ENCODE assay signal across 10 cellular contexts in the genomic region with DNA sequence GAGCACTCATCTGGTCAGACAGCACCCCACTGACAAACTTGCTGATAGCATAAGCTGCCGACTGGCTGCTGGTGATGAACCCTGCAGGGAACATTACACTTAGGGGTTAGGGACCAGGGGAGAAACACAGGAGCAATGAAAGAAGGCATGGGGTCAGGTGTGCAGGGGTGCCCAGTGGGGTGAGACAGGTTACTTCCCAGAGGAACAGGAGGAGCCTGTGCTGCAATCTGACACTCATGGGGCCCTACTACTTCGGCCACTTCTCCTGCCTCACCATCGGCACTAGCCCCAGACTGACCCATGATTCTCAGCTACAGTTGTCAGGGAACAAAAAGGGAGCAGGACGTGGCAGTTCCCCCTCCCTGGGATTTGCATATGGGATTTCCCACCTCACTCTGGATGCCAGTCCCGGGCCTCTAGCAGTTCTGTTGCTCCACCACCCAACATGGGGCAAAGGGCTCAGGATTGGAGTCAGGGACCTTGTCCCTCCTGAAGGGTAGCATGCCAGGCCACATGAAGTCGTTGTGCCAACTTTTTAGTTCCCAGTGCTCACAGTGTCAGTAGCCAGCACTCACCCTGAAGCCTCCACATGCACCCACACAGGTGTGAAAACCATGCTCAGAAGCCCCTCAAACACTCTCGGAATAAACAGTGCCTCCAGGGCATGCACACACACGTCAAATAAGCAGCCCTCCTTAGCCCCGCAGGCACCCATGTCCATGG. TPM values are rescaled to one million over a fixed set of nuclear protein-coding genes. Genes with fewer than 3 reads are reported as not detected.
A peak's percentile ranks its signal among the peaks of the same experiment; 100 is the strongest.
DNase-seq lines count a peak whose midpoint lies in the region; ATAC-seq, FAIRE-seq and TF ChIP-seq lines count a peak whose summit lies in the region.
"Had no signal": no experiment of that assay in that cellular context is flagged by ENCODE, and none has a peak within 500 bp of the region (broad histone marks: within the 10 kb centered on the region; RNA-seq: fewer than 3 reads in every experiment).

No MANE protein-coding gene starts in this region.

- H3K27ac ChIP-seq in HUES6 (ENCODE audit: low read depth, low read length) = no peak overlapping the region
- peak overlapping the region; percentile 97 for H3K27ac ChIP-seq in WERI-Rb-1
- H3K27ac ChIP-seq in keratinocyte (ENCODE audit: control insufficient read depth, insufficient read depth, low read length) = no peak overlapping the region
- peak overlapping the region; percentile 78 for H3K27ac ChIP-seq in skeletal muscle tissue (ENCODE audit: low read depth, low read length)
- no peak overlapping the region for H3K27ac ChIP-seq in brain microvascular endothelial cell
- H3K27ac ChIP-seq: SJCRH30 had no signal

- H4K20me1 ChIP-seq in keratinocyte (ENCODE audit: control insufficient read depth, extremely low read depth, insufficient read depth, low read length) = no peaks in the 10 kb centered on the region

- H3K4me1 ChIP-seq in HUES6 (ENCODE audit: control insufficient read depth, insufficient read depth, low read length) = peaks cover 23% of the 10 kb centered on the region
- peaks cover 14% of the 10 kb centered on the region for H3K4me1 ChIP-seq in keratinocyte (ENCODE audit: control insufficient read depth, extremely low read depth, insufficient read depth, low read length)
- H3K4me1 ChIP-seq in skeletal muscle tissue (ENCODE audit: control insufficient read depth in 3 of 3, insufficient read depth in 3 of 3, low read length in 3 of 3) = peaks cover 62 to 68% (median 67%) of the 10 kb centered on the region in 3 donors

- H3K9me3 ChIP-seq in HUES6 (ENCODE audit: control insufficient read depth, insufficient read depth, low read depth, low read length) (no peaks in the 10 kb centered on the region), WERI-Rb-1 (ENCODE audit: severe bottlenecking) (no peaks in the 10 kb centered on the region), keratinocyte (ENCODE audit: control insufficient read depth, low read depth, low read length) (no peaks in the 10 kb centered on the region), skeletal muscle tissue (ENCODE audit: control insufficient read depth in 3 of 3, low read length in 3 of 3) (no peaks in the 10 kb centered on the region)
- H3K9me3 ChIP-seq: SJCRH30 had no signal

- H3K36me3 ChIP-seq in HUES6 (ENCODE audit: control insufficient read depth, insufficient read depth, low read length) = peaks cover 57% of the 10 kb centered on the region
- peaks cover 60% of the 10 kb centered on the region for H3K36me3 ChIP-seq in WERI-Rb-1
- peaks cover 22 to 35% of the 10 kb centered on the region in 2 experiments for H3K36me3 ChIP-seq in keratinocyte (ENCODE audit: control insufficient read depth in 2 of 2, extremely low read depth in 1 of 2, insufficient read depth in 2 of 2, low read length in 2 of 2)
- peaks cover 20 to 31% (median 27%) of the 10 kb centered on the region in 3 donors for H3K36me3 ChIP-seq in skeletal muscle tissue (ENCODE audit: control insufficient read depth in 3 of 3, insufficient read depth in 3 of 3, low read length in 3 of 3)
- peaks cover 14% of the 10 kb centered on the region for H3K36me3 ChIP-seq in brain microvascular endothelial cell (replicated peaks)
- H3K36me3 ChIP-seq: SJCRH30 had no signal

- peaks cover 9% of the 10 kb centered on the region for H3K79me2 ChIP-seq in keratinocyte (ENCODE audit: control insufficient read depth, insufficient read depth, low read length)

- TF ChIP-seq CTCF in WERI-Rb-1 (IDR thresholded peaks at IDR 0.05; ENCODE audit: low read depth, low read length) (no peak), keratinocyte (optimal IDR thresholded peaks at IDR 0.05 in 1 of 3, IDR thresholded peaks at IDR 0.05 in 1 of 3, conservative IDR thresholded peaks at IDR 0.05 in 1 of 3; ENCODE audit: extremely low read depth in 1 of 3, insufficient read depth in 2 of 3, low read length in 3 of 3) (no peak), brain microvascular endothelial cell (IDR thresholded peaks at IDR 0.05; ENCODE audit: low read depth, low read length, missing control alignments) (no peak), omental fat pad (IDR thresholded peaks at IDR 0.05) (no peak)

- FAIRE-seq in keratinocyte (lab: Jason Lieb, UNC) = no peak

- H3K27me3 ChIP-seq in HUES6 (ENCODE audit: control insufficient read depth, insufficient read depth, low read length) (no peaks in the 10 kb centered on the region), WERI-Rb-1 (ENCODE audit: insufficient read depth, low read depth, severe bottlenecking) (no peaks in the 10 kb centered on the region), keratinocyte (ENCODE audit: control insufficient read depth, extremely low read depth, insufficient read depth, low read length) (no peaks in the 10 kb centered on the region), skeletal muscle tissue (ENCODE audit: control insufficient read depth in 3 of 3, insufficient read depth in 3 of 3, low read length in 3 of 3) (no peaks in the 10 kb centered on the region), brain microvascular endothelial cell (replicated peaks) (no peaks in the 10 kb centered on the region)
- H3K27me3 ChIP-seq: SJCRH30 had no signal

- dilution Hi-C loops in keratinocyte (cut with MboI; ENCODE audit: extremely low pct_ligation_motif_present, low sequenced_read_pairs) = no loop called here

- no peak overlapping the region for H2AFZ ChIP-seq in keratinocyte (ENCODE audit: control insufficient read depth, low read length)

- no peak for ATAC-seq in omental fat pad (ENCODE audit: low FRiP score)

- DNase-seq in WERI-Rb-1 (no peak), keratinocyte (ENCODE audit: low read depth, low spot score) (no peak), GF-D8 (lab: John Stamatoyannopoulos, UW) (no peak), brain microvascular endothelial cell (no peak), NCI-H524 (lab: John Stamatoyannopoulos, UW) (no peak), omental fat pad (ENCODE audit: low spot score) (no peak)
- DNase-seq: EL, SJCRH30 had no signal

- H3K4me2 ChIP-seq in keratinocyte (ENCODE audit: control insufficient read depth, extremely low read depth, insufficient read depth, low read depth, low read length) = peak overlapping the region; percentile 95

- peak overlapping the region; percentile 96; the same call in 1 of the 2 replicates for H3K4me3 ChIP-seq in HUES6 (ENCODE audit: low read depth, low read length)
- H3K4me3 ChIP-seq in WERI-Rb-1 (ENCODE audit: low read depth, low read length) = peak overlapping the region; percentile 73; the same call in 1 of the 2 replicates
- H3K4me3 ChIP-seq in keratinocyte (ENCODE audit: control insufficient read depth in 2 of 3, extremely low read depth in 1 of 3, insufficient read depth in 2 of 3, low read depth in 1 of 3, low read length in 3 of 3) = no peak overlapping the region
- H3K4me3 ChIP-seq in skeletal muscle tissue (ENCODE audit: low read length in 3 of 3) = peak overlapping the region; percentile 90 to 94 (median 90)
- no peak overlapping the region for H3K4me3 ChIP-seq in brain microvascular endothelial cell (ENCODE audit: low read depth, low read length)
- H3K4me3 ChIP-seq: SJCRH30 had no signal

- no peaks in the 10 kb centered on the region for H3K9me1 ChIP-seq in keratinocyte (ENCODE audit: control insufficient read depth, extremely low read depth, insufficient read depth, low read length)

- H3K9ac ChIP-seq in HUES6 (ENCODE audit: low read length) = peak overlapping the region; percentile 25
- no peak overlapping the region for H3K9ac ChIP-seq in keratinocyte (ENCODE audit: control insufficient read depth, extremely low read depth, insufficient read depth, low read length)
- H3K9ac ChIP-seq in skeletal muscle tissue (ENCODE audit: low read depth in 1 of 3, low read length in 3 of 3) = peak overlapping the region; percentile 79 to 90 (median 83)

- in situ Hi-C loops in brain microvascular endothelial cell (cut with HindIII; ENCODE audit: low pct_ligation_motif_present, low sequenced_read_pairs) = no loop called here

RNA-seq across cellular contexts. Expression of gene SLC37A4, which starts 2.2 kb away (rescaled TPM):
- polyA plus RNA-seq in keratinocyte = 17.0 to 25.0 TPM (median 20.2 TPM) in 3 replicates
- polyA plus RNA-seq in keratinocyte (2011; ENCODE audit: low read depth) = 5.4 TPM
- polyA plus RNA-seq in keratinocyte (2011; cell fraction: cytosol; rRNA removed) = 9.3 and 11.7 TPM in 2 replicates
- 38.3 and 38.4 TPM in 2 replicates for polyA plus RNA-seq in keratinocyte (2011; cell fraction: nucleus; rRNA removed)
- 10.2 and 14.9 TPM in 2 replicates for polyA plus RNA-seq in keratinocyte (2012; ENCODE audit: low replicate concordance)
- 29.9 to 39.6 TPM (median 30.5 TPM) in 3 replicates for polyA minus RNA-seq in keratinocyte
- polyA minus RNA-seq in keratinocyte (2011; cell fraction: cytosol; rRNA and poly(A)+ RNA removed) = 11.5 TPM
- 11.9 and 14.5 TPM in 2 replicates for polyA minus RNA-seq in keratinocyte (2011; cell fraction: nucleus; rRNA and poly(A)+ RNA removed)
- total RNA-seq in skeletal muscle tissue = 6.8 TPM
- total RNA-seq in omental fat pad = 10 to 100 TPM; 11.6 to 18.4 (median 14.0) TPM

RNA-seq across cellular contexts. Expression of gene TRAPPC4, which starts 9.9 kb away (rescaled TPM):
- polyA plus RNA-seq in keratinocyte = 113 to 121 TPM (median 119 TPM) in 3 replicates
- polyA plus RNA-seq in keratinocyte (2011; ENCODE audit: low read depth) = 39.0 TPM
- 94.7 and 148 TPM in 2 replicates for polyA plus RNA-seq in keratinocyte (2011; cell fraction: cytosol; rRNA removed)
- 102 and 109 TPM in 2 replicates for polyA plus RNA-seq in keratinocyte (2011; cell fraction: nucleus; rRNA removed)
- polyA plus RNA-seq in keratinocyte (2012; ENCODE audit: low replicate concordance) = 77.7 and 104 TPM in 2 replicates
- polyA minus RNA-seq in keratinocyte = 61.2 to 78.1 TPM (median 68.5 TPM) in 3 replicates
- 26.9 TPM for polyA minus RNA-seq in keratinocyte (2011; cell fraction: cytosol; rRNA and poly(A)+ RNA removed)
- 25.5 and 29.6 TPM in 2 replicates for polyA minus RNA-seq in keratinocyte (2011; cell fraction: nucleus; rRNA and poly(A)+ RNA removed)
- total RNA-seq in skeletal muscle tissue = 39.1 TPM
- 10 to 100 TPM; 43.2 to 61.7 (median 51.4) TPM for total RNA-seq in omental fat pad

RNA-seq across cellular contexts. Expression of gene RPS25, which starts 10.4 kb away (rescaled TPM):
- 650 to 2,463 TPM (median 978 TPM) in 3 replicates for polyA plus RNA-seq in keratinocyte
- polyA plus RNA-seq in keratinocyte (2011; ENCODE audit: low read depth) = 1,677 TPM
- polyA plus RNA-seq in keratinocyte (2011; cell fraction: cytosol; rRNA removed) = 2,647 and 3,511 TPM in 2 replicates
- polyA plus RNA-seq in keratinocyte (2011; cell fraction: nucleus; rRNA removed) = 639 and 1,109 TPM in 2 replicates
- 932 and 1,579 TPM in 2 replicates for polyA plus RNA-seq in keratinocyte (2012; ENCODE audit: low replicate concordance)
- polyA minus RNA-seq in keratinocyte = 21.1 to 230 TPM (median 131 TPM) in 3 replicates
- 460 TPM for polyA minus RNA-seq in keratinocyte (2011; cell fraction: cytosol; rRNA and poly(A)+ RNA removed)
- polyA minus RNA-seq in keratinocyte (2011; cell fraction: nucleus; rRNA and poly(A)+ RNA removed) = 30.3 and 51.6 TPM in 2 replicates
- total RNA-seq in skeletal muscle tissue = 1,590 TPM
- total RNA-seq in omental fat pad = 1,000 to 10,000 TPM; 1,426 to 2,619 (median 2,025) TPM

RNA-seq across cellular contexts. Expression of gene HYOU1, which starts 28.5 kb away (rescaled TPM):
- 103 to 170 TPM (median 119 TPM) in 3 replicates for polyA plus RNA-seq in keratinocyte
- polyA plus RNA-seq in keratinocyte (2011; ENCODE audit: low read depth) = 85.0 TPM
- 39.4 and 45.4 TPM in 2 replicates for polyA plus RNA-seq in keratinocyte (2011; cell fraction: cytosol; rRNA removed)
- polyA plus RNA-seq in keratinocyte (2011; cell fraction: nucleus; rRNA removed) = 273 and 306 TPM in 2 replicates
- 50.1 and 123 TPM in 2 replicates for polyA plus RNA-seq in keratinocyte (2012; ENCODE audit: low replicate concordance)
- polyA minus RNA-seq in keratinocyte = 192 to 294 TPM (median 194 TPM) in 3 replicates
- polyA minus RNA-seq in keratinocyte (2011; cell fraction: cytosol; rRNA and poly(A)+ RNA removed) = 56.6 TPM
- polyA minus RNA-seq in keratinocyte (2011; cell fraction: nucleus; rRNA and poly(A)+ RNA removed) = 119 and 178 TPM in 2 replicates
- total RNA-seq in skeletal muscle tissue = 23.0 TPM
- total RNA-seq in omental fat pad = 10 to 100 TPM; 43.5 to 94.4 (median 63.7) TPM

RNA-seq across cellular contexts. Expression of gene CENATAC, which starts 30.6 kb away (rescaled TPM):
- 11.9 to 22.6 TPM (median 14.9 TPM) in 3 replicates for polyA plus RNA-seq in keratinocyte
- polyA plus RNA-seq in keratinocyte (2011; ENCODE audit: low read depth) = 18.2 TPM
- polyA plus RNA-seq in keratinocyte (2011; cell fraction: cytosol; rRNA removed) = 2.7 and 3.6 TPM in 2 replicates
- polyA plus RNA-seq in keratinocyte (2011; cell fraction: nucleus; rRNA removed) = 60.5 and 67.0 TPM in 2 replicates
- 7.9 and 17.4 TPM in 2 replicates for polyA plus RNA-seq in keratinocyte (2012; ENCODE audit: low replicate concordance)
- 4.3 to 27.3 TPM (median 16.1 TPM) in 3 replicates for polyA minus RNA-seq in keratinocyte
- polyA minus RNA-seq in keratinocyte (2011; cell fraction: cytosol; rRNA and poly(A)+ RNA removed) = 2.7 TPM
- polyA minus RNA-seq in keratinocyte (2011; cell fraction: nucleus; rRNA and poly(A)+ RNA removed) = 23.1 and 42.0 TPM in 2 replicates
- total RNA-seq in skeletal muscle tissue (8.4 TPM), omental fat pad (10 to 100 TPM; 36.9 to 66.9 (median 50.9) TPM)

Comparison
In these comparisons a context has a peak if more than half of its experiments do, and no peak if none do; other contexts are left out.
1. H3K27ac ChIP-seq: peak in WERI-Rb-1 (single experiment) and skeletal muscle tissue (single experiment); none in HUES6 (single experiment), keratinocyte (single experiment) and brain microvascular endothelial cell (single experiment).
2. H3K4me3 ChIP-seq: peak in HUES6 (single experiment), WERI-Rb-1 (single experiment) and skeletal muscle tissue (3 of 3); none in keratinocyte (0 of 3) and brain microvascular endothelial cell (single experiment).